Comparison of ENCODE assay signal across 21 cellular contexts in genomic region chr11:9076661-9077060, GRCh38. TPM values are rescaled to one million over a fixed set of nuclear protein-coding genes. Genes with fewer than 3 reads are reported as not detected.
DNase-seq lines count a peak whose midpoint lies in the region; ATAC-seq and TF ChIP-seq lines count a peak whose summit lies in the region.
"Had no signal": no experiment of that assay in that cellular context is flagged by ENCODE, and none has a peak within 500 bp of the region (broad histone marks: within the 10 kb centered on the region; RNA-seq: fewer than 3 reads in every experiment).

No MANE protein-coding gene starts in this region.

- no peaks in the 10 kb centered on the region for H3K9me3 ChIP-seq in breast epithelium
- H3K9me3 ChIP-seq in parathyroid adenoma (ENCODE audit: control insufficient read depth, low read length), result no peaks in the 10 kb centered on the region

- H3K4me1 ChIP-seq in breast epithelium, result peaks cover 0 to 4% of the 10 kb centered on the region in 2 donors
- peaks cover 13% of the 10 kb centered on the region for H3K4me1 ChIP-seq in parathyroid adenoma

- H3K27me3 ChIP-seq in breast epithelium (no peaks in the 10 kb centered on the region), parathyroid adenoma (ENCODE audit: control insufficient read depth, insufficient read depth, low read length) (no peaks in the 10 kb centered on the region)

- no peak overlapping the region for H3K4me3 Mint-ChIP-seq in MCF 10A (ENCODE audit: unreplicated experiment)
- H3K4me3 Mint-ChIP-seq: B cell, CD14-positive monocyte had no signal

- H3K36me3 ChIP-seq in breast epithelium (no peaks in the 10 kb centered on the region), parathyroid adenoma (ENCODE audit: control insufficient read depth, insufficient read depth, low read length) (no peaks in the 10 kb centered on the region)

- no TSS peak for BruUV-seq in MCF 10A (replicated peaks; lab: Mats Ljungman, UMichigan)

- no peak for ATAC-seq in GM18868 (IDR thresholded peaks at IDR 0.05; ENCODE audit: unreplicated experiment)
- no peak for ATAC-seq in HG03342 (IDR thresholded peaks at IDR 0.05; ENCODE audit: unreplicated experiment)

- H3K4me3 ChIP-seq in breast epithelium, result no peak overlapping the region
- H3K4me3 ChIP-seq in parathyroid adenoma (ENCODE audit: low read depth, low read length), result no peak overlapping the region

- POLR2A ChIA-PET in MCF 10A (lab: Yijun Ruan, JAX), result interaction anchor here (0.6 to 1.7 kb wide), 4 partner anchors 9 to 826 kb away, joined by 3 to 5 read pairs (median 3); no protein-coding TSS in a partner anchor

- CTCF ChIA-PET in MCF 10A (lab: Yijun Ruan, JAX), result interaction anchor here (0.7 to 3.1 kb wide), 4 partner anchors 16 to 61 kb away, joined by 3 to 15 read pairs (median 4); no protein-coding TSS in a partner anchor

- intact Hi-C loops in breast epithelium (cut with DNase I; ENCODE audit: low total_unique reads), result no loop called here
- intact Hi-C loops in MCF 10A (cut with micrococcal nuclease), result no loop called here

- no peaks in the 10 kb centered on the region for H3K79me2 ChIP-seq in parathyroid adenoma

- no peak overlapping the region for H3K27ac Mint-ChIP-seq in MCF 10A (ENCODE audit: low read depth, unreplicated experiment)
- H3K27ac Mint-ChIP-seq: B cell, CD14-positive monocyte had no signal

- H3K4me1 Mint-ChIP-seq in MCF 10A (ENCODE audit: insufficient read depth, unreplicated experiment), result no peaks in the 10 kb centered on the region
- H3K4me1 Mint-ChIP-seq: B cell had no signal

- H3K9ac ChIP-seq in parathyroid adenoma, result no peak overlapping the region

- peaks cover 11% of the 10 kb centered on the region for H3K27me3 Mint-ChIP-seq in MCF 10A (ENCODE audit: insufficient read depth, unreplicated experiment)

- peaks cover 8% of the 10 kb centered on the region for H3K9me3 Mint-ChIP-seq in MCF 10A (ENCODE audit: unreplicated experiment)
- H3K9me3 Mint-ChIP-seq: CD14-positive monocyte had no signal

- H2AFZ ChIP-seq in parathyroid adenoma, result no peak overlapping the region

- H3K36me3 Mint-ChIP-seq in MCF 10A (ENCODE audit: insufficient read depth, unreplicated experiment), result no peaks in the 10 kb centered on the region
- H3K36me3 Mint-ChIP-seq: CD14-positive monocyte had no signal

- H3K27ac ChIP-seq in breast epithelium (peak overlapping the region; percentile 14 to 53), epithelial cell of prostate (no peak overlapping the region), parathyroid adenoma (peak overlapping the region; percentile 74)
- H3K27ac ChIP-seq: HL-60 had no signal

- DNase-seq in breast epithelium (ENCODE audit: low spot score in 2 of 2) (peak in 1 of 2 donors; percentile 70), MCF 10A (ENCODE audit: unreplicated experiment) (no peak), epithelial cell of prostate (ENCODE audit: low read depth, low spot score) (peak; percentile 41), NCI-H2081 (lab: John Stamatoyannopoulos, UW) (no peak), islet precursor cell (no peak)
- DNase-seq: DMS79, H7, KG1, MV-4-11, NCI-H1105 treated with DMSO at 0.1 percent for 48 hours, NCI-H2081 treated with DMSO at 0.1 percent for 48 hours, NCI-H526, OCI-M1, SHP77 had no signal

- H3K4me2 ChIP-seq in parathyroid adenoma (ENCODE audit: low read length), result no peak overlapping the region

- TF ChIP-seq POLR2A in breast epithelium (IDR thresholded peaks at IDR 0.05), result no peak

- no peak for TF ChIP-seq CTCF in breast epithelium (IDR thresholded peaks at IDR 0.05)
- no peak for TF ChIP-seq CTCF in MCF 10A (IDR thresholded peaks at IDR 0.05; ENCODE audit: unreplicated experiment)
- TF ChIP-seq CTCF in parathyroid adenoma (IDR thresholded peaks at IDR 0.05), result no peak

RNA-seq across cellular contexts. Expression of gene SCUBE2, which starts 14.7 kb away (rescaled TPM):
- total RNA-seq in breast epithelium (100 to 1,000 TPM in 1 of 3 donors, 10 to 100 TPM in 2; 35.7 to 139 (median 78.7) TPM), MCF 10A (2022) (0.29 and 0.93 TPM in 2 replicates)
- total RNA-seq: B cell, HT-29 had no signal

Comparison
In these comparisons a context has a peak if more than half of its experiments do, and no peak if none do; other contexts are left out.
1. RNA of gene SCUBE2, which starts 14.7 kb away (total RNA-seq): 35.7 to 139 TPM in breast epithelium; 0.29 to 0.93 TPM in MCF 10A; every median in the first group is over 10 times any median in the second.